In genomic region chr19:48196933-48197665, GRCh38 we compare ENCODE assay signal across 1 cellular context.
TF ChIP-seq lines count a peak whose summit lies in the region.

No MANE protein-coding gene starts in this region.

TF ChIP-seq in IMR-90, 13 proteins besides CTCF, POLR2A, EP300 and RAD21:
- TF ChIP-seq RFX5 (IDR thresholded peaks at IDR 0.05; ENCODE audit: low read depth, low read length) (no peak), CEBPB (IDR thresholded peaks at IDR 0.05; ENCODE audit: low read depth, low read length) (no peak), SMC3 (IDR thresholded peaks at IDR 0.05; ENCODE audit: low read depth, low read length) (no peak), ELK1 (IDR thresholded peaks at IDR 0.05; ENCODE audit: borderline replicate concordance, low read depth, low read length) (no peak), MAZ (IDR thresholded peaks at IDR 0.05; ENCODE audit: borderline replicate concordance, low read depth, low read length) (no peak), NFE2L2 (IDR thresholded peaks at IDR 0.05; ENCODE audit: low read depth, low read length) (no peak), BHLHE40 (IDR thresholded peaks at IDR 0.05; ENCODE audit: low read depth, low read length) (no peak), USF2 (IDR thresholded peaks at IDR 0.05; ENCODE audit: low read depth, low read length) (no peak), FOS (IDR thresholded peaks at IDR 0.05; ENCODE audit: low read depth, low read length) (no peak)
TF ChIP-seq in IMR-90: peak in this region for 0.
